22 cellular contexts compared by ENCODE assay signal in genomic region chr4:3867403-3868100, GRCh38.
DNase-seq lines count a peak whose midpoint lies in the region; ATAC-seq and TF ChIP-seq lines count a peak whose summit lies in the region.
"Had no signal": no experiment of that assay in that cellular context is flagged by ENCODE, and none has a peak within 500 bp of the region (broad histone marks: within the 10 kb centered on the region; RNA-seq: fewer than 3 reads in every experiment).

No MANE protein-coding gene starts in this region.

- no peaks in the 10 kb centered on the region for H4K20me1 ChIP-seq in IMR-90 (ENCODE audit: insufficient read depth, low read length)

- H3K4me1 ChIP-seq in IMR-90 (ENCODE audit: control insufficient read depth, insufficient read depth, low read length), result no peaks in the 10 kb centered on the region
- H3K4me1 ChIP-seq in endodermal cell (ENCODE audit: control insufficient read depth, insufficient read depth, low read length), result no peaks in the 10 kb centered on the region
- H3K4me1 ChIP-seq in spleen, result peaks cover 0 to 22% (median 12%) of the 10 kb centered on the region in 6 donors
- H3K4me1 ChIP-seq: Caco-2, SJSA1 had no signal

- no peaks in the 10 kb centered on the region for H3K79me1 ChIP-seq in IMR-90 (ENCODE audit: low read depth in 1 of 2, low read length in 2 of 2)

- H2AFZ ChIP-seq in IMR-90 (replicated peaks; ENCODE audit: low read length, poor library complexity), result no peak overlapping the region

- H2BK20ac ChIP-seq in IMR-90 (ENCODE audit: low read depth, low read length), result no peak overlapping the region

- TF ChIP-seq POLR2A in IMR-90 (IDR thresholded peaks at IDR 0.05; ENCODE audit: low read depth, low read length), result no peak
- no peak for TF ChIP-seq POLR2A in spleen (IDR thresholded peaks at IDR 0.05)

- H3K27ac ChIP-seq in IMR-90 (ENCODE audit: insufficient read depth, low read length), result no peak overlapping the region
- no peak overlapping the region for H3K27ac ChIP-seq in endodermal cell (ENCODE audit: low read depth, low read length)
- H3K27ac ChIP-seq in spleen, result no peak overlapping the region
- H3K27ac ChIP-seq: 22Rv1, HL-60, RWPE1, SJSA1 had no signal

- no peak overlapping the region for H3K9ac ChIP-seq in IMR-90 (ENCODE audit: low read depth, low read length)
- no peak overlapping the region for H3K9ac ChIP-seq in endodermal cell (ENCODE audit: extremely low read depth, low read length, poor library complexity, severe bottlenecking)

- no peaks in the 10 kb centered on the region for H3K9me1 ChIP-seq in IMR-90 (ENCODE audit: insufficient read depth, low read length)

- CTCF ChIA-PET in IMR-90 (lab: Yijun Ruan, JAX), result no interaction called here

- H2BK120ac ChIP-seq in IMR-90 (ENCODE audit: low read depth, low read length), result no peak overlapping the region

- H3K14ac ChIP-seq in IMR-90 (replicated peaks; ENCODE audit: low read depth, low read length), result no peak overlapping the region

- 64% methylated on average over 7 of the region's 16 CpGs; no CpG with 5 or more reads in 1 of the 2 experiments for WGBS in IMR-90 (ENCODE audit: extremely low coverage in 2 of 2, insufficient read length in 1 of 2), 2 experiments
- WGBS in endodermal cell (ENCODE audit: insufficient coverage in 1 of 2, insufficient read length in 1 of 2), 2 experiments, result 92 to 93% methylated on average over 14 to 16 of the region's 16 CpGs
- 83 to 94% (median 89%) methylated on average over 15 to 16 of the region's 16 CpGs for WGBS in spleen, 5 donors

- ATAC-seq in IMR-90 (ENCODE audit: low read depth) (no peak), GM18909 (IDR thresholded peaks at IDR 0.05; ENCODE audit: poor library complexity, unreplicated experiment) (no peak), HG02763 (IDR thresholded peaks at IDR 0.05; ENCODE audit: unreplicated experiment) (no peak)
- ATAC-seq: GM12878, PC-3 had no signal

- H2BK5ac ChIP-seq in IMR-90 (ENCODE audit: low read depth, low read length, poor library complexity, severe bottlenecking), result no peak overlapping the region

- peaks cover 6% of the 10 kb centered on the region for H3K4me1 Mint-ChIP-seq in activated T-cell treated with anti-CD3 and anti-CD28 coated beads, Interleukin-2, amount 50 U/mL, for 24 hours (ENCODE audit: low read depth)
- H3K4me1 Mint-ChIP-seq in endodermal cell, result peaks cover 5% of the 10 kb centered on the region

- H3K36me3 ChIP-seq in IMR-90 (ENCODE audit: control insufficient read depth, insufficient read depth, low read length), result no peaks in the 10 kb centered on the region
- H3K36me3 ChIP-seq in endodermal cell (ENCODE audit: control insufficient read depth, insufficient read depth, low read length), result no peaks in the 10 kb centered on the region
- no peaks in the 10 kb centered on the region for H3K36me3 ChIP-seq in spleen
- H3K36me3 ChIP-seq: SJSA1 had no signal

- TF ChIP-seq RAD21 in IMR-90 (IDR thresholded peaks at IDR 0.05; ENCODE audit: low read length), result no peak

- peaks cover 59% of the 10 kb centered on the region for H3K27me3 ChIP-seq in IMR-90 (ENCODE audit: control insufficient read depth, insufficient read depth, low read length)
- H3K27me3 ChIP-seq in endodermal cell (ENCODE audit: control insufficient read depth, insufficient read depth, low read length, poor library complexity, severe bottlenecking), result peaks cover 21% of the 10 kb centered on the region
- peaks cover 0 to 98% (median 26%) of the 10 kb centered on the region in 7 donors for H3K27me3 ChIP-seq in spleen (replicated peaks in 1 of 7)

- no peak overlapping the region for H3K18ac ChIP-seq in IMR-90 (ENCODE audit: low read depth, low read length)

- H4K91ac ChIP-seq in IMR-90 (ENCODE audit: insufficient read depth, low read depth, low read length), result no peak overlapping the region

- no peak overlapping the region for H3K27ac Mint-ChIP-seq in activated T-cell treated with anti-CD3 and anti-CD28 coated beads, Interleukin-2, amount 50 U/mL, for 24 hours
- H3K27ac Mint-ChIP-seq in endodermal cell, result no peak overlapping the region
- H3K27ac Mint-ChIP-seq: CD4-positive, alpha-beta T cell had no signal

- no peak overlapping the region for H3K56ac ChIP-seq in IMR-90 (ENCODE audit: extremely low read depth, insufficient read depth, low read length)

- TF ChIP-seq CTCF in IMR-90 (conservative IDR thresholded peaks at IDR 0.05; ENCODE audit: low read depth, low read length) (no peak), endodermal cell (conservative IDR thresholded peaks at IDR 0.05) (no peak), spleen (IDR thresholded peaks at IDR 0.05 in 8 of 11, conservative IDR thresholded peaks at IDR 0.05 in 3 of 11) (no peak)

- POLR2A ChIA-PET in IMR-90 (lab: Charles Lee; ENCODE audit: unreplicated experiment), result no interaction called here

- H3K4me3 ChIP-seq in IMR-90 (ENCODE audit: insufficient read depth, low read depth, low read length) (no peak overlapping the region), endodermal cell (ENCODE audit: low read length) (no peak overlapping the region), spleen (no peak overlapping the region)
- H3K4me3 ChIP-seq: GM12878, SJSA1 had no signal

- dilution Hi-C loops in IMR-90 (cut with HindIII; ENCODE audit: low sequenced_read_pairs, unreplicated experiment), result no loop called here

- H3K23ac ChIP-seq in IMR-90 (ENCODE audit: low read depth, low read length), result no peak overlapping the region

- DNase-seq in activated T-cell treated with anti-CD3 and anti-CD28 coated beads, Interleukin-2, amount 50 U/mL, for 24 hours, result peak; percentile 21
- DNase-seq in activated T-cell treated with anti-CD3 and anti-CD28 coated beads, Interleukin-2, amount 50 U/mL, for 48 hours, result no peak
- no peak for DNase-seq in IMR-90
- peak; percentile 13 for DNase-seq in endodermal cell
- peak; percentile 71 for DNase-seq in spleen
- no peak for DNase-seq in effector CD4-positive, alpha-beta T cell
- DNase-seq: GF-D8, GOT3, NCI-H1417, NCI-H187 treated with DMSO at 0.1 percent for 48 hours, NCI-H2227 treated with DMSO at 0.1 percent for 48 hours, NCI-H524 treated with DMSO at 0.1 percent for 48 hours had no signal

- in situ Hi-C loops in IMR-90 (cut with MboI; ENCODE audit: low sequenced_read_pairs), result no loop called here

- H3K4me3 Mint-ChIP-seq in activated T-cell treated with anti-CD3 and anti-CD28 coated beads, Interleukin-2, amount 50 U/mL, for 24 hours, result no peak overlapping the region
- no peak overlapping the region for H3K4me3 Mint-ChIP-seq in endodermal cell
- H3K4me3 Mint-ChIP-seq: CD4-positive, alpha-beta T cell had no signal

- no peaks in the 10 kb centered on the region for H3K36me3 Mint-ChIP-seq in activated T-cell treated with anti-CD3 and anti-CD28 coated beads, Interleukin-2, amount 50 U/mL, for 24 hours (ENCODE audit: low read depth)
- no peaks in the 10 kb centered on the region for H3K36me3 Mint-ChIP-seq in endodermal cell (ENCODE audit: low read depth)

- H2AK9ac ChIP-seq in IMR-90 (replicated peaks; ENCODE audit: low read depth, low read length, poor library complexity), result peak overlapping the region; percentile 42

- no peak overlapping the region for H2BK15ac ChIP-seq in IMR-90 (ENCODE audit: low read depth, low read length)

- H3K4me2 ChIP-seq in IMR-90 (ENCODE audit: low read depth, low read length), result no peak overlapping the region

- H3K9me3 Mint-ChIP-seq in activated T-cell treated with anti-CD3 and anti-CD28 coated beads, Interleukin-2, amount 50 U/mL, for 24 hours, result no peaks in the 10 kb centered on the region
- H3K9me3 Mint-ChIP-seq in endodermal cell, result peaks cover 2% of the 10 kb centered on the region
- H3K9me3 Mint-ChIP-seq: CD4-positive, alpha-beta T cell had no signal

- no TSS peak for BruUV-seq in IMR-90 (replicated peaks; lab: Mats Ljungman, UMichigan)

- no peak overlapping the region for H4K8ac ChIP-seq in IMR-90 (ENCODE audit: low read depth in 2 of 2, low read length in 2 of 2)

- H2AK5ac ChIP-seq in IMR-90 (ENCODE audit: low read depth, low read length), result no peak overlapping the region

- intact Hi-C loops in IMR-90 (cut with micrococcal nuclease) (no loop called here), spleen (cut with DNase I; ENCODE audit: low total_unique reads) (no loop called here)

- no peak overlapping the region for H4K5ac ChIP-seq in IMR-90 (ENCODE audit: low read depth, low read length)

- no peak overlapping the region for H3K4ac ChIP-seq in IMR-90 (ENCODE audit: low read depth, low read length)

- H3K9me3 ChIP-seq in IMR-90 (ENCODE audit: control insufficient read depth, insufficient read depth, low read length), result 0 out of 2 replicates have a peak, but pooled peaks cover 3% of the 10 kb centered on the region
- no peaks in the 10 kb centered on the region for H3K9me3 ChIP-seq in endodermal cell (ENCODE audit: control insufficient read depth, low read length)
- peaks cover 0 to 4% (median 0%) of the 10 kb centered on the region in 8 donors for H3K9me3 ChIP-seq in spleen
- H3K9me3 ChIP-seq: Caco-2, SJSA1 had no signal

- peaks cover 62% of the 10 kb centered on the region for H3K27me3 Mint-ChIP-seq in activated T-cell treated with anti-CD3 and anti-CD28 coated beads, Interleukin-2, amount 50 U/mL, for 24 hours
- H3K27me3 Mint-ChIP-seq in endodermal cell (ENCODE audit: insufficient read depth), result peaks cover 43% of the 10 kb centered on the region

TF ChIP-seq in IMR-90, 13 proteins besides CTCF, POLR2A, EP300 and RAD21:
- TF ChIP-seq RFX5 (IDR thresholded peaks at IDR 0.05; ENCODE audit: low read depth, low read length), result no peak
- no peak for TF ChIP-seq CHD1 (IDR thresholded peaks at IDR 0.05; ENCODE audit: low read depth, low read length)
- no peak for TF ChIP-seq FOS (IDR thresholded peaks at IDR 0.05; ENCODE audit: low read depth, low read length)
- no peak for TF ChIP-seq USF2 (IDR thresholded peaks at IDR 0.05; ENCODE audit: low read depth, low read length)
- no peak for TF ChIP-seq NFE2L2 (IDR thresholded peaks at IDR 0.05; ENCODE audit: low read depth, low read length)

Comparison
In these comparisons a context has a peak if more than half of its experiments do, and no peak if none do; other contexts are left out.
1. DNase-seq: peak in activated T-cell treated with anti-CD3 and anti-CD28 coated beads, Interleukin-2, amount 50 U/mL, for 24 hours (single experiment), endodermal cell (single experiment) and spleen (single experiment); none in activated T-cell treated with anti-CD3 and anti-CD28 coated beads, Interleukin-2, amount 50 U/mL, for 48 hours (0 of 2), IMR-90 (single experiment) and effector CD4-positive, alpha-beta T cell (single experiment).